18 cellular contexts compared by ENCODE assay signal in genomic region chr1:30189818-30190480, GRCh38.
A peak's percentile ranks its signal among the peaks of the same experiment; 100 is the strongest.
DNase-seq lines count a peak whose midpoint lies in the region; ATAC-seq and TF ChIP-seq lines count a peak whose summit lies in the region.
"Had no signal": no experiment of that assay in that cellular context is flagged by ENCODE, and none has a peak within 500 bp of the region (broad histone marks: within the 10 kb centered on the region; RNA-seq: fewer than 3 reads in every experiment).

No MANE protein-coding gene starts in this region.

- H2AFZ ChIP-seq in neural progenitor cell (replicated peaks) = no peak overlapping the region
- H2AFZ ChIP-seq: GM23338 had no signal

- peaks cover 45% of the 10 kb centered on the region for H3K4me1 Mint-ChIP-seq in activated CD4-positive, alpha-beta memory T cell treated with anti-CD3 and anti-CD28 coated beads, Interleukin-2, amount 10 ng/mL, durations not matched to agents 7 days and 5 days
- H3K4me1 Mint-ChIP-seq in activated CD4-positive, alpha-beta memory T cell treated with anti-CD3 and anti-CD28 coated beads for 36 hours (ENCODE audit: low read depth) = peaks cover 13% of the 10 kb centered on the region
- peaks cover 31 to 51% of the 10 kb centered on the region in 2 donors for H3K4me1 Mint-ChIP-seq in effector memory CD8-positive, alpha-beta T cell (ENCODE audit: low read depth in 2 of 2)
- no peaks in the 10 kb centered on the region for H3K4me1 Mint-ChIP-seq in neural progenitor cell
- H3K4me1 Mint-ChIP-seq: GM23338 had no signal

- CTCF ChIA-PET in activated CD4-positive, alpha-beta memory T cell treated with anti-CD3 and anti-CD28 coated beads, Interleukin-2, amount 10 ng/mL, durations not matched to agents 7 days and 5 days (lab: Charles Lee) = interaction anchor here (1.2 to 2.6 kb wide), 2 partner anchors 23 to 43 kb away, joined by 3 to 11 read pairs; no protein-coding TSS in a partner anchor
- CTCF ChIA-PET in activated CD4-positive, alpha-beta memory T cell treated with anti-CD3 and anti-CD28 coated beads for 36 hours (lab: Charles Lee) = interaction anchor here (0.6 kb wide), 1 partner anchor 191 kb away, joined by 3 read pairs; no protein-coding TSS in a partner anchor

- no peaks in the 10 kb centered on the region for H4K20me1 ChIP-seq in neural progenitor cell (ENCODE audit: low read depth)
- H4K20me1 ChIP-seq: BLaER1 treated with 17β-estradiol and CSF1 and Interleukin-3, amounts not matched to agents 10 nM and 100 nM had no signal

- H3K4me3 Mint-ChIP-seq in activated CD4-positive, alpha-beta memory T cell treated with anti-CD3 and anti-CD28 coated beads, Interleukin-2, amount 10 ng/mL, durations not matched to agents 7 days and 5 days = no peak overlapping the region
- H3K4me3 Mint-ChIP-seq in activated CD4-positive, alpha-beta memory T cell treated with anti-CD3 and anti-CD28 coated beads for 36 hours = no peak overlapping the region
- H3K4me3 Mint-ChIP-seq in effector memory CD8-positive, alpha-beta T cell = peak overlapping the region in 1 of 2 donors; percentile 69
- H3K4me3 Mint-ChIP-seq in neural progenitor cell = no peak overlapping the region
- H3K4me3 Mint-ChIP-seq: GM23338 had no signal

- no peak for ATAC-seq in effector memory CD8-positive, alpha-beta T cell (replicated peaks)
- peak; percentile 15 for ATAC-seq in upper lobe of right lung
- ATAC-seq in HG02840 (IDR thresholded peaks at IDR 0.05; ENCODE audit: low FRiP score, unreplicated experiment) = no peak
- ATAC-seq: A549, GM12878, HCT116 had no signal

- no peak overlapping the region for H3K9ac ChIP-seq in neural progenitor cell

- H3K27ac ChIP-seq in neural progenitor cell (no peak overlapping the region), upper lobe of right lung (no peak overlapping the region), sigmoid colon (peak overlapping the region in 1 of 4 donors; percentile 60)

- POLR2A ChIA-PET in activated CD4-positive, alpha-beta memory T cell treated with anti-CD3 and anti-CD28 coated beads, Interleukin-2, amount 10 ng/mL, durations not matched to agents 7 days and 5 days (lab: Charles Lee) = interaction anchor here (1.1 kb wide), 1 partner anchor 26 kb away, joined by 3 read pairs; no protein-coding TSS in a partner anchor
- POLR2A ChIA-PET in activated CD4-positive, alpha-beta memory T cell treated with anti-CD3 and anti-CD28 coated beads for 36 hours (lab: Charles Lee) = no interaction called here

- H3K36me3 Mint-ChIP-seq in activated CD4-positive, alpha-beta memory T cell treated with anti-CD3 and anti-CD28 coated beads, Interleukin-2, amount 10 ng/mL, durations not matched to agents 7 days and 5 days (ENCODE audit: low read depth) = no peaks in the 10 kb centered on the region
- H3K36me3 Mint-ChIP-seq in activated CD4-positive, alpha-beta memory T cell treated with anti-CD3 and anti-CD28 coated beads for 36 hours = no peaks in the 10 kb centered on the region
- peaks cover 3% of the 10 kb centered on the region for H3K36me3 Mint-ChIP-seq in effector memory CD8-positive, alpha-beta T cell (ENCODE audit: insufficient read depth)
- no peaks in the 10 kb centered on the region for H3K36me3 Mint-ChIP-seq in neural progenitor cell

- no peak overlapping the region for H3K4me3 ChIP-seq in neural progenitor cell
- H3K4me3 ChIP-seq in upper lobe of right lung = no peak overlapping the region
- H3K4me3 ChIP-seq in sigmoid colon = no peak overlapping the region
- H3K4me3 ChIP-seq: A549; BLaER1 treated with 17β-estradiol and CSF1 and Interleukin-3, amounts not matched to agents 10 nM and 100 nM; GM12878; GM23338 had no signal

- no peaks in the 10 kb centered on the region for H3K4me1 ChIP-seq in neural progenitor cell
- H3K4me1 ChIP-seq in upper lobe of right lung = peaks cover 2% of the 10 kb centered on the region
- peaks cover 0 to 8% (median 3%) of the 10 kb centered on the region in 4 donors for H3K4me1 ChIP-seq in sigmoid colon
- H3K4me1 ChIP-seq: A549 had no signal

- no peaks in the 10 kb centered on the region for H3K27me3 Mint-ChIP-seq in activated CD4-positive, alpha-beta memory T cell treated with anti-CD3 and anti-CD28 coated beads, Interleukin-2, amount 10 ng/mL, durations not matched to agents 7 days and 5 days
- peaks cover 6% of the 10 kb centered on the region for H3K27me3 Mint-ChIP-seq in activated CD4-positive, alpha-beta memory T cell treated with anti-CD3 and anti-CD28 coated beads for 36 hours
- H3K27me3 Mint-ChIP-seq in effector memory CD8-positive, alpha-beta T cell = no peaks in the 10 kb centered on the region
- H3K27me3 Mint-ChIP-seq in neural progenitor cell (ENCODE audit: insufficient read depth, low read depth) = peaks cover 6% of the 10 kb centered on the region

- no peaks in the 10 kb centered on the region for H3K79me2 ChIP-seq in neural progenitor cell (ENCODE audit: low read depth)

- TF ChIP-seq POLR2A in sigmoid colon (IDR thresholded peaks at IDR 0.05) = no peak

- intact Hi-C loops in activated CD4-positive, alpha-beta memory T cell treated with anti-CD3 and anti-CD28 coated beads for 36 hours (cut with micrococcal nuclease) = no loop called here
- intact Hi-C loops in upper lobe of right lung (cut with DNase I) (no loop called here), sigmoid colon (cut with DNase I) (no loop called here)

- 78 to 83% methylated on average over 8 of the region's 8 CpGs for WGBS in sigmoid colon, 2 donors

- H3K4me2 ChIP-seq in neural progenitor cell = no peak overlapping the region
- H3K4me2 ChIP-seq: A549, GM23338 had no signal

- TF ChIP-seq EP300 in sigmoid colon (IDR thresholded peaks at IDR 0.05) = no peak

- H3K9me3 ChIP-seq in neural progenitor cell (ENCODE audit: low read depth) (no peaks in the 10 kb centered on the region), upper lobe of right lung (no peaks in the 10 kb centered on the region), sigmoid colon (no peaks in the 10 kb centered on the region)
- H3K9me3 ChIP-seq: A549; BLaER1 treated with 17β-estradiol and CSF1 and Interleukin-3, amounts not matched to agents 10 nM and 100 nM had no signal

- TF ChIP-seq CTCF in neural progenitor cell (IDR thresholded peaks at IDR 0.05) (no peak), upper lobe of right lung (IDR thresholded peaks at IDR 0.05) (no peak), sigmoid colon (IDR thresholded peaks at IDR 0.05) (no peak)

- no peaks in the 10 kb centered on the region for H3K9me3 Mint-ChIP-seq in activated CD4-positive, alpha-beta memory T cell treated with anti-CD3 and anti-CD28 coated beads, Interleukin-2, amount 10 ng/mL, durations not matched to agents 7 days and 5 days
- no peaks in the 10 kb centered on the region for H3K9me3 Mint-ChIP-seq in activated CD4-positive, alpha-beta memory T cell treated with anti-CD3 and anti-CD28 coated beads for 36 hours
- no peaks in the 10 kb centered on the region for H3K9me3 Mint-ChIP-seq in effector memory CD8-positive, alpha-beta T cell
- H3K9me3 Mint-ChIP-seq in neural progenitor cell = no peaks in the 10 kb centered on the region

- no peaks in the 10 kb centered on the region for H3K36me3 ChIP-seq in neural progenitor cell
- no peaks in the 10 kb centered on the region for H3K36me3 ChIP-seq in upper lobe of right lung
- no peaks in the 10 kb centered on the region for H3K36me3 ChIP-seq in sigmoid colon
- H3K36me3 ChIP-seq: BLaER1 treated with 17β-estradiol and CSF1 and Interleukin-3, amounts not matched to agents 10 nM and 100 nM had no signal

- no peak for DNase-seq in activated CD4-positive, alpha-beta memory T cell treated with anti-CD3 and anti-CD28 coated beads, Interleukin-2, amount 10 ng/mL, durations not matched to agents 7 days and 5 days
- no peak for DNase-seq in activated CD4-positive, alpha-beta memory T cell treated with anti-CD3 and anti-CD28 coated beads for 36 hours
- no peak for DNase-seq in effector memory CD8-positive, alpha-beta T cell
- no peak for DNase-seq in neural progenitor cell (ENCODE audit: low spot score)
- DNase-seq in upper lobe of right lung = no peak
- no peak for DNase-seq in OCI-M2 (lab: John Stamatoyannopoulos, UW; ENCODE audit: unreplicated experiment)
- DNase-seq in sigmoid colon = no peak
- DNase-seq: DMS 273 treated with DMSO at 0.1 percent for 48 hours, GDM1, MV-4-11, NCI-H1417, NCI-H187 treated with DMSO at 0.1 percent for 48 hours had no signal

- H3F3A ChIP-seq in neural progenitor cell (ENCODE audit: low read depth) = no peaks in the 10 kb centered on the region

- H3K27ac Mint-ChIP-seq in activated CD4-positive, alpha-beta memory T cell treated with anti-CD3 and anti-CD28 coated beads, Interleukin-2, amount 10 ng/mL, durations not matched to agents 7 days and 5 days = peak overlapping the region; percentile 82
- no peak overlapping the region for H3K27ac Mint-ChIP-seq in activated CD4-positive, alpha-beta memory T cell treated with anti-CD3 and anti-CD28 coated beads for 36 hours
- peak overlapping the region; percentile 93 for H3K27ac Mint-ChIP-seq in effector memory CD8-positive, alpha-beta T cell
- peak overlapping the region; percentile 6 for H3K27ac Mint-ChIP-seq in neural progenitor cell
- H3K27ac Mint-ChIP-seq: GM23338 had no signal

- H3K27me3 ChIP-seq in neural progenitor cell (no peaks in the 10 kb centered on the region), upper lobe of right lung (no peaks in the 10 kb centered on the region), sigmoid colon (peaks cover 0 to 4% (median 0%) of the 10 kb centered on the region in 3 donors)
- H3K27me3 ChIP-seq: BLaER1 treated with 17β-estradiol and CSF1 and Interleukin-3, amounts not matched to agents 10 nM and 100 nM had no signal
